In genomic region chr7:115267503-115267902, GRCh38 we compare ENCODE assay signal across 16 cellular contexts.
DNase-seq lines count a peak whose midpoint lies in the region; ATAC-seq and TF ChIP-seq lines count a peak whose summit lies in the region.
"Had no signal": no experiment of that assay in that cellular context is flagged by ENCODE, and none has a peak within 500 bp of the region (broad histone marks: within the 10 kb centered on the region; RNA-seq: fewer than 3 reads in every experiment).

No MANE protein-coding gene starts in this region.

- intact Hi-C loops in Right ventricle myocardium inferior (cut with DNase I): no loop called here

- DNase-seq in epithelial cell of esophagus (ENCODE audit: low read depth) (peak; percentile 32), Right ventricle myocardium inferior (ENCODE audit: missing footprints) (no peak), GM03348 (ENCODE audit: low spot score) (no peak), putamen (ENCODE audit: low spot score) (no peak)
- DNase-seq: activated CD4-positive, alpha-beta T cell treated with anti-CD3 and anti-CD28 coated beads for 48 hours; DND-41; effector CD4-positive, alpha-beta T cell; mammary epithelial cell; MM.1S; NCI-H1930; NCI-H446 treated with DMSO at 0.1 percent for 48 hours; occipital lobe had no signal

- peak; percentile 71 for ATAC-seq in GM18520 (IDR thresholded peaks at IDR 0.05; ENCODE audit: unreplicated experiment)
- peak; percentile 90 for ATAC-seq in HG02610 (IDR thresholded peaks at IDR 0.05; ENCODE audit: unreplicated experiment)
- peak; percentile 73 for ATAC-seq in HG03469 (IDR thresholded peaks at IDR 0.05; ENCODE audit: unreplicated experiment)
- ATAC-seq in Right ventricle myocardium inferior: no peak

- TF ChIP-seq CTCF in epithelial cell of esophagus (IDR thresholded peaks at IDR 0.05; ENCODE audit: insufficient read depth, low read depth, low read length, missing control alignments): no peak

- H3K4me3 ChIP-seq in epithelial cell of esophagus (ENCODE audit: low read length): no peak overlapping the region
- H3K4me3 ChIP-seq: esophagus muscularis mucosa had no signal
